ENCODE assay signal across 1 cellular context in genomic region chr4:48267574-48267973, GRCh38.
TF ChIP-seq lines count a peak whose summit lies in the region.

No MANE protein-coding gene starts in this region.

TF ChIP-seq in GM12878, 131 proteins besides CTCF, POLR2A, EP300 and RAD21 (continued from another document):
- no peak for TF ChIP-seq REST (IDR thresholded peaks at IDR 0.05; ENCODE audit: low read depth, low read length)
